ENCODE assay signal across 23 cellular contexts in the genomic region with DNA sequence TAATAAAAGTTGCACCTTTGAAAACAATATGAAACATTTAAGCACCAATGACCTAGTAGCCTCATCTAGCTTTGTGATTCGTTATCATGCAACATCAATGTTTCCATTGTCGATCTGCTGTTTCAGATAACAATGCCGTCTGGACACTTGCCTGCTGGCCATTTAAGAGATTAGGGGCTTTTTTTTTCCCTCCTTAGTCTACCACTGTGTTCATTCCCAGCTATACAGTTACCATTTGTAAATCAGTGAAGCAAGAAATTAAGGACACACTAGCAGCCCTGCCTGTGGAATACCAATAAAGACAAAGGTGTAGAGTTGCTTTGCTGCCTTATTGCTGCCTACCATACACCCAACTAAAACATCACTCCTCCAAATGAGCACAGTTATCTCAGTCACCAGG. TPM values are rescaled to one million over a fixed set of nuclear protein-coding genes. Genes with fewer than 3 reads are reported as not detected.
"Had no signal": no experiment of that assay in that cellular context is flagged by ENCODE, and none has a peak within 500 bp of the region (broad histone marks: within the 10 kb centered on the region; RNA-seq: fewer than 3 reads in every experiment).

No MANE protein-coding gene starts in this region.

- H3K9me2 ChIP-seq: SK-N-SH had no signal

- DNase-seq: Kasumi-1, MM.1S, NCI-H1105, NCI-H1417, NCI-H1436 treated with DMSO at 0.1 percent for 48 hours, NCI-H187, NCI-H2029, NCI-H2081 treated with DMSO at 0.1 percent for 48 hours, NCI-H2171, NCI-H226, NCI-H446, NCI-H510A, NCI-H524 treated with DMSO at 0.1 percent for 48 hours, Right ventricle myocardium superior, RPMI8226, SIG-M5, SK-N-SH, SW 1271 had no signal

- H3K27ac ChIP-seq: HL-60, KMS-11 had no signal

- H3K9ac ChIP-seq: KMS-11, SK-N-SH had no signal

- H3K9me3 ChIP-seq: SK-N-SH had no signal

- ATAC-seq: K562 had no signal

- H3K4me3 ChIP-seq: K562 had no signal

- H3K4me2 ChIP-seq: KMS-11, SK-N-SH had no signal

RNA-seq across cellular contexts. Expression of a gene that starts 37.6 kb away (rescaled TPM):
- total RNA-seq: K562, M059J, Right ventricle myocardium superior, SK-MEL-5 had no signal
- polyA plus RNA-seq: K562, SK-N-SH had no signal
